9 cellular contexts compared by ENCODE assay signal in genomic region chr3:52220380-52221026, GRCh38. TPM values are rescaled to one million over a fixed set of nuclear protein-coding genes. Genes with fewer than 3 reads are reported as not detected.
DNase-seq lines count a peak whose midpoint lies in the region; ATAC-seq, FAIRE-seq and TF ChIP-seq lines count a peak whose summit lies in the region.
"Had no signal": no experiment of that assay in that cellular context is flagged by ENCODE, and none has a peak within 500 bp of the region (broad histone marks: within the 10 kb centered on the region; RNA-seq: fewer than 3 reads in every experiment).

No MANE protein-coding gene starts in this region.

- no peaks in the 10 kb centered on the region for H3K27me3 ChIP-seq in OCI-LY1 (ENCODE audit: insufficient read depth, low read length)
- H3K27me3 ChIP-seq in endodermal cell (ENCODE audit: control insufficient read depth, insufficient read depth, low read length, poor library complexity, severe bottlenecking): no peaks in the 10 kb centered on the region

- peaks cover 10% of the 10 kb centered on the region for H3K4me1 Mint-ChIP-seq in endodermal cell

- peak; percentile 58 for FAIRE-seq in G401.6 (lab: Jason Lieb, UNC)

- WGBS in endodermal cell (ENCODE audit: insufficient coverage in 1 of 2, insufficient read length in 1 of 2), 2 experiments: 20 to 35% methylated on average over 7 to 9 of the region's 9 CpGs

- no peaks in the 10 kb centered on the region for H3F3A ChIP-seq in OCI-LY1 (ENCODE audit: insufficient read depth, low read length)

- H4K20me1 ChIP-seq in OCI-LY1 (ENCODE audit: insufficient read depth, low read length): no peaks in the 10 kb centered on the region

- no peak overlapping the region for H3K4me3 Mint-ChIP-seq in endodermal cell

- no peaks in the 10 kb centered on the region for H3K9me3 Mint-ChIP-seq in endodermal cell

- peak; percentile 32 for DNase-seq in HPDE6-E6E7 (ENCODE audit: extremely low spot score)
- DNase-seq in activated CD8-positive, alpha-beta memory T cell treated with anti-CD3 and anti-CD28 coated beads, Interleukin-2, amount 50 U/mL, for 24 hours (ENCODE audit: extremely low read depth): peak; percentile 76
- peak; percentile 97 for DNase-seq in endodermal cell
- DNase-seq in mucosa of descending colon: peak; percentile 82 to 92 (median 91)
- DNase-seq in stimulated activated CD8-positive, alpha-beta memory T cell treated with anti-CD3 and anti-CD28 coated beads, Interleukin-4, amount 100 ng/mL, for 4 hours (ENCODE audit: low read depth in 2 of 2, low spot score in 1 of 2): peak; percentile 59 to 88
- DNase-seq in NCI-H187 treated with DMSO at 0.1 percent for 48 hours (lab: John Stamatoyannopoulos, UW): no peak

- H3K4me3 ChIP-seq in OCI-LY1 (ENCODE audit: low read depth, low read length, poor library complexity, severe bottlenecking) (no peak overlapping the region), endodermal cell (ENCODE audit: low read length) (no peak overlapping the region), mucosa of descending colon (no peak overlapping the region)

- TF ChIP-seq CTCF in OCI-LY1 (IDR thresholded peaks at IDR 0.05; ENCODE audit: low read length) (peak; percentile 90), endodermal cell (conservative IDR thresholded peaks at IDR 0.05) (peak; percentile 95), mucosa of descending colon (IDR thresholded peaks at IDR 0.05) (peak; percentile 88)

- no peaks in the 10 kb centered on the region for H3K9me3 ChIP-seq in OCI-LY1 (ENCODE audit: low read length)
- H3K9me3 ChIP-seq in endodermal cell (ENCODE audit: control insufficient read depth, low read length): no peaks in the 10 kb centered on the region
- H3K9me3 ChIP-seq in mucosa of descending colon: no peaks in the 10 kb centered on the region

- H3K4me1 ChIP-seq in OCI-LY1 (ENCODE audit: insufficient read depth, low read length, severe bottlenecking) (peaks cover 43% of the 10 kb centered on the region), endodermal cell (ENCODE audit: control insufficient read depth, insufficient read depth, low read length) (peaks cover 8% of the 10 kb centered on the region), mucosa of descending colon (ENCODE audit: low read depth) (peaks cover 34% of the 10 kb centered on the region)

- ATAC-seq in mucosa of descending colon: peak; percentile 64

- H2AFZ ChIP-seq in OCI-LY1 (ENCODE audit: low read length): no peak overlapping the region

- H3K9ac ChIP-seq in OCI-LY1 (ENCODE audit: low read length) (no peak overlapping the region), endodermal cell (ENCODE audit: extremely low read depth, low read length, poor library complexity, severe bottlenecking) (no peak overlapping the region)

- peaks cover 3% of the 10 kb centered on the region for H3K36me3 Mint-ChIP-seq in endodermal cell (ENCODE audit: low read depth)

- peaks cover 6% of the 10 kb centered on the region; the same call in 1 of the 2 replicates for H3K79me2 ChIP-seq in OCI-LY1 (ENCODE audit: insufficient read depth, low read length)

- no peaks in the 10 kb centered on the region for H3K27me3 Mint-ChIP-seq in endodermal cell (ENCODE audit: insufficient read depth)

- H3K36me3 ChIP-seq in OCI-LY1 (ENCODE audit: insufficient read depth, low read length): peaks cover 47% of the 10 kb centered on the region; the same call in 1 of the 2 replicates
- H3K36me3 ChIP-seq in endodermal cell (ENCODE audit: control insufficient read depth, insufficient read depth, low read length): peaks cover 1% of the 10 kb centered on the region
- no peaks in the 10 kb centered on the region for H3K36me3 ChIP-seq in mucosa of descending colon (ENCODE audit: low read depth)

- intact Hi-C loops in mucosa of descending colon (cut with DNase I, micrococcal nuclease): loop anchor here in 1 of 2 donors (10.0 kb wide), 1 partner anchor 114 kb away; no protein-coding TSS in a partner anchor

- no peak overlapping the region for H3K27ac ChIP-seq in OCI-LY1 (ENCODE audit: low read depth, low read length, poor library complexity, severe bottlenecking)
- no peak overlapping the region for H3K27ac ChIP-seq in endodermal cell (ENCODE audit: low read depth, low read length)

- no peak overlapping the region for H3K4me2 ChIP-seq in OCI-LY1 (ENCODE audit: low read length)

- H3K27ac Mint-ChIP-seq in endodermal cell: no peak overlapping the region

- H3K9me2 ChIP-seq in OCI-LY1 (ENCODE audit: low read depth, low read length): no peaks in the 10 kb centered on the region

RNA-seq across cellular contexts. Expression of gene TLR9, which starts 4.9 kb away (rescaled TPM):
- under 1 TPM in 1 of 2 donors, not detected in 1; 0.11 TPM for total RNA-seq in endodermal cell
- 0.18 TPM for polyA plus RNA-seq in endodermal cell (2013, experiment 1 of 2)
- 0.17 TPM for polyA plus RNA-seq in endodermal cell (2013, experiment 2 of 2)
- under 1 TPM in 2 of 3 donors, not detected in 1; 0.77 to 0.89 TPM for total RNA-seq in mucosa of descending colon
- total RNA-seq: glomerular endothelial cell had no signal

RNA-seq across cellular contexts. Expression of gene TWF2, which starts 18.5 kb away (rescaled TPM):
- 10 to 100 TPM; 40.7 to 41.9 TPM for total RNA-seq in endodermal cell
- polyA plus RNA-seq in endodermal cell (2013, experiment 1 of 2): 32.6 TPM
- 27.3 TPM for polyA plus RNA-seq in endodermal cell (2013, experiment 2 of 2)
- total RNA-seq in mucosa of descending colon: 10 to 100 TPM; 39.1 to 41.1 (median 41.0) TPM

RNA-seq across cellular contexts. Expression of gene ALAS1, which starts 22.5 kb away (rescaled TPM):
- 10 to 100 TPM; 33.6 to 50.1 TPM for total RNA-seq in endodermal cell
- polyA plus RNA-seq in endodermal cell (2013, experiment 1 of 2): 49.3 TPM
- 41.2 TPM for polyA plus RNA-seq in endodermal cell (2013, experiment 2 of 2)
- total RNA-seq in mucosa of descending colon: 100 to 1,000 TPM in 1 of 3 donors, 10 to 100 TPM in 2; 67.2 to 103 (median 94.6) TPM

RNA-seq across cellular contexts. Expression of gene PPM1M, which starts 25.1 kb away (rescaled TPM):
- total RNA-seq in endodermal cell (1 to 10 TPM; 6.7 to 6.8 TPM), mucosa of descending colon (10 to 100 TPM in 1 of 3 donors, 1 to 10 TPM in 2; 3.9 to 21.4 (median 9.7) TPM)
- 4.8 TPM for polyA plus RNA-seq in endodermal cell (2013, experiment 1 of 2)
- 3.8 TPM for polyA plus RNA-seq in endodermal cell (2013, experiment 2 of 2)

RNA-seq across cellular contexts. Expression of gene WDR82, which starts 57.9 kb away (rescaled TPM):
- total RNA-seq in endodermal cell: 10 to 100 TPM; 78.4 to 84.2 TPM
- polyA plus RNA-seq in endodermal cell (2013, experiment 1 of 2): 95.1 TPM
- polyA plus RNA-seq in endodermal cell (2013, experiment 2 of 2): 88.3 TPM
- total RNA-seq in mucosa of descending colon: 10 to 100 TPM; 55.8 to 83.1 (median 62.9) TPM
